In genomic region chrX:108001218-108001814, GRCh38 we compare ENCODE assay signal across 1 cellular context.
TF ChIP-seq lines count a peak whose summit lies in the region.

No MANE protein-coding gene starts in this region.

TF ChIP-seq in K562, 482 proteins besides CTCF, POLR2A, EP300 and RAD21:
- TF ChIP-seq TRIM25 (IDR thresholded peaks at IDR 0.05; ENCODE audit: borderline replicate concordance) (no peak), STAG1 (CRISPR knock-in tag; IDR thresholded peaks at IDR 0.05; ENCODE audit: borderline replicate concordance) (no peak), HDGF (IDR thresholded peaks at IDR 0.05) (no peak), TEAD1 (CRISPR knock-in tag; IDR thresholded peaks at IDR 0.05) (no peak), ZBTB12 (CRISPR knock-in tag; IDR thresholded peaks at IDR 0.05) (no peak), TRIM28 (IDR thresholded peaks at IDR 0.05) (no peak), E2F5 (CRISPR knock-in tag; IDR thresholded peaks at IDR 0.05) (no peak), GTF2E2 (tag; IDR thresholded peaks at IDR 0.05) (no peak)
